ENCODE assay signal across 8 cellular contexts in the genomic region with DNA sequence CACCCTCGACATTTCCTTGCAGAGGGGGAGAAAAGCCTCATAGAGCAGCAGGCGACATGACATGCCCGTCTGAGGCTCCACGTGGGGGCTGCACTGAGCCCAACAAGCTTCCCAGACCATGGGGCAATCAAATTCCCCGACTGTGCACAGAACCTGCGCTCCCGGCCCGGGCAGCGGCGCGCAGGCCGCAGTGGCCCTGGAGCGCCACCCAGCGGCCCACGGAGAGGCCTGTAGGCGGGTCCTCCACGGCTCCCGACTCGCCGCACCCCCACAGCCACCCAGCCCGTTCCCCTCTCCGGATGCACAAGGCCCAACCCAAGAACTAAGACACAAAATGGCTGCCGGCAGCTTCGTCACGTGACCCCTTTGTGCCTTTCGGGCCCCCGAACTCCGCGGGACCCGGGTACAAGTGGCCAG.
DNase-seq lines count a peak whose midpoint lies in the region; ATAC-seq and TF ChIP-seq lines count a peak whose summit lies in the region.

No MANE protein-coding gene starts in this region.

- no peaks in the 10 kb centered on the region for H3K27me3 Mint-ChIP-seq in central memory CD8-positive, alpha-beta T cell

- peaks cover 58% of the 10 kb centered on the region for H3K4me1 Mint-ChIP-seq in central memory CD8-positive, alpha-beta T cell

- H3K4me3 Mint-ChIP-seq in central memory CD8-positive, alpha-beta T cell: peak overlapping the region; percentile 92

- peaks cover 43% of the 10 kb centered on the region for H3K36me3 Mint-ChIP-seq in central memory CD8-positive, alpha-beta T cell (ENCODE audit: insufficient read depth)

- no peaks in the 10 kb centered on the region for H3K9me3 Mint-ChIP-seq in central memory CD8-positive, alpha-beta T cell

- H3K4me3 ChIP-seq in AG09309 (ENCODE audit: control insufficient read depth, low read depth, low read length): peak overlapping the region; percentile 90
- H3K4me3 ChIP-seq in WI38 (ENCODE audit: low read depth, low read length): peak overlapping the region; percentile 87

- TF ChIP-seq CTCF in AG09309 (IDR thresholded peaks at IDR 0.05; ENCODE audit: control insufficient read depth, insufficient read depth, low read depth, low read length, missing control alignments) (peak; percentile 77), WI38 (IDR thresholded peaks at IDR 0.05; ENCODE audit: low read depth, low read length) (peak; percentile 96)

- H3K27ac Mint-ChIP-seq in central memory CD8-positive, alpha-beta T cell (ENCODE audit: low read depth): peak overlapping the region; percentile 95

- DNase-seq in AG09309 (ENCODE audit: low read depth): peak; percentile 80
- DNase-seq in NCI-H2196 (lab: John Stamatoyannopoulos, UW; ENCODE audit: unreplicated experiment): peak; percentile 75
- peak; percentile 86 to 94 for DNase-seq in central memory CD8-positive, alpha-beta T cell (ENCODE audit: low spot score in 2 of 2)
- DNase-seq in islet precursor cell: peak; percentile 98
- peak; percentile 94 for DNase-seq in stimulated activated CD4-positive, alpha-beta T cell treated with anti-CD3 and anti-CD28 coated beads, Interleukin-12 subunit alpha, Interleukin-12 subunit beta, amount 100 ng/mL, for 4 hours

- ATAC-seq in GM18873 (IDR thresholded peaks at IDR 0.05; ENCODE audit: low FRiP score, unreplicated experiment) (peak; percentile 53), HG03139 (IDR thresholded peaks at IDR 0.05; ENCODE audit: unreplicated experiment) (peak; percentile 80)
- peak; percentile 91 for ATAC-seq in central memory CD8-positive, alpha-beta T cell (replicated peaks; ENCODE audit: extremely low read depth, poor library complexity, severe bottlenecking)

Comparison
In these comparisons a context has a peak if more than half of its experiments do, and no peak if none do; other contexts are left out.
1. Peak in every context shown above with its lines: DNase-seq, ATAC-seq and H3K4me3 ChIP-seq.